ENCODE assay signal across 17 cellular contexts in genomic region chr15:93986400-93986984, GRCh38.
DNase-seq lines count a peak whose midpoint lies in the region; ATAC-seq and TF ChIP-seq lines count a peak whose summit lies in the region.
"Had no signal": no experiment of that assay in that cellular context is flagged by ENCODE, and none has a peak within 500 bp of the region (broad histone marks: within the 10 kb centered on the region; RNA-seq: fewer than 3 reads in every experiment).

No MANE protein-coding gene starts in this region.

- H3K27ac Mint-ChIP-seq in activated CD8-positive, alpha-beta T cell treated with anti-CD3 and anti-CD28 coated beads for 36 hours = peak overlapping the region; percentile 16
- no peak overlapping the region for H3K27ac Mint-ChIP-seq in activated CD8-positive, alpha-beta T cell treated with anti-CD3 and anti-CD28 coated beads, Interleukin-2, amount 10 ng/mL, durations not matched to agents 7 days and 5 days
- no peak overlapping the region for H3K27ac Mint-ChIP-seq in central memory CD8-positive, alpha-beta T cell (ENCODE audit: low read depth)
- peak overlapping the region; percentile 40 to 68 for H3K27ac Mint-ChIP-seq in natural killer cell treated with Interleukin-12 subunit alpha and Interleukin-12 subunit beta and Interleukin-15 and Interleukin-18, amount 100 ng/mL, for 72 hours

- DNase-seq in activated CD8-positive, alpha-beta T cell treated with anti-CD3 and anti-CD28 coated beads for 36 hours = no peak
- no peak for DNase-seq in activated CD8-positive, alpha-beta T cell treated with anti-CD3 and anti-CD28 coated beads, Interleukin-2, amount 10 ng/mL, durations not matched to agents 7 days and 5 days
- DNase-seq in RPMI7951 (ENCODE audit: low read depth) (peak; percentile 31), NCI-H748 treated with DMSO at 0.1 percent for 48 hours (lab: John Stamatoyannopoulos, UW) (no peak), NCI-H774 (lab: John Stamatoyannopoulos, UW) (no peak), NCI-H82 (lab: John Stamatoyannopoulos, UW) (no peak)
- DNase-seq in central memory CD8-positive, alpha-beta T cell (ENCODE audit: low spot score in 2 of 2) = no peak
- no peak for DNase-seq in natural killer cell treated with Interleukin-12 subunit alpha and Interleukin-12 subunit beta and Interleukin-15 and Interleukin-18, amount 100 ng/mL, for 72 hours (ENCODE audit: low spot score)
- DNase-seq: DMS53, GM23248, KBM-7, NCI-H1092 treated with DMSO at 0.1 percent for 48 hours, NCI-H1436 treated with DMSO at 0.1 percent for 48 hours, NCI-H1930, NCI-H69 had no signal

- TF ChIP-seq CTCF in activated CD8-positive, alpha-beta T cell treated with anti-CD3 and anti-CD28 coated beads for 36 hours (IDR thresholded peaks at IDR 0.05) = no peak

- POLR2A ChIA-PET in activated CD8-positive, alpha-beta T cell treated with anti-CD3 and anti-CD28 coated beads for 36 hours (lab: Charles Lee) = interaction anchor here (1.0 kb wide), 1 partner anchor 20 kb away, joined by 3 read pairs; no protein-coding TSS in a partner anchor
- POLR2A ChIA-PET in activated CD8-positive, alpha-beta T cell treated with anti-CD3 and anti-CD28 coated beads, Interleukin-2, amount 10 ng/mL, durations not matched to agents 7 days and 5 days (lab: Charles Lee) = no interaction called here

- no peak overlapping the region for H3K4me3 Mint-ChIP-seq in activated CD8-positive, alpha-beta T cell treated with anti-CD3 and anti-CD28 coated beads for 36 hours
- H3K4me3 Mint-ChIP-seq in activated CD8-positive, alpha-beta T cell treated with anti-CD3 and anti-CD28 coated beads, Interleukin-2, amount 10 ng/mL, durations not matched to agents 7 days and 5 days = no peak overlapping the region
- peak overlapping the region; percentile 40 for H3K4me3 Mint-ChIP-seq in central memory CD8-positive, alpha-beta T cell
- peak overlapping the region; percentile 60 for H3K4me3 Mint-ChIP-seq in natural killer cell treated with Interleukin-12 subunit alpha and Interleukin-12 subunit beta and Interleukin-15 and Interleukin-18, amount 100 ng/mL, for 72 hours

- ATAC-seq in activated CD8-positive, alpha-beta T cell treated with anti-CD3 and anti-CD28 coated beads for 36 hours = peak; percentile 17
- no peak for ATAC-seq in activated CD8-positive, alpha-beta T cell treated with anti-CD3 and anti-CD28 coated beads, Interleukin-2, amount 10 ng/mL, durations not matched to agents 7 days and 5 days
- ATAC-seq in central memory CD8-positive, alpha-beta T cell (replicated peaks; ENCODE audit: extremely low read depth, poor library complexity, severe bottlenecking) = no peak
- ATAC-seq in natural killer cell treated with Interleukin-12 subunit alpha and Interleukin-12 subunit beta and Interleukin-15 and Interleukin-18, amount 100 ng/mL, for 72 hours = no peak
- ATAC-seq: HepG2, Right ventricle myocardium inferior had no signal

- CTCF ChIA-PET in activated CD8-positive, alpha-beta T cell treated with anti-CD3 and anti-CD28 coated beads for 36 hours (lab: Charles Lee) = interaction anchor here (1.0 kb wide), 1 partner anchor 23 kb away, joined by 4 read pairs; no protein-coding TSS in a partner anchor
- CTCF ChIA-PET in activated CD8-positive, alpha-beta T cell treated with anti-CD3 and anti-CD28 coated beads, Interleukin-2, amount 10 ng/mL, durations not matched to agents 7 days and 5 days (lab: Charles Lee) = interaction anchor here (1.1 to 1.3 kb wide), 2 partner anchors 10 to 133 kb away, joined by 3 to 7 read pairs; no protein-coding TSS in a partner anchor

- intact Hi-C loops in activated CD8-positive, alpha-beta T cell treated with anti-CD3 and anti-CD28 coated beads for 36 hours (cut with micrococcal nuclease) = no loop called here

- no peaks in the 10 kb centered on the region for H3K36me3 Mint-ChIP-seq in activated CD8-positive, alpha-beta T cell treated with anti-CD3 and anti-CD28 coated beads for 36 hours (ENCODE audit: low read depth)
- no peaks in the 10 kb centered on the region for H3K36me3 Mint-ChIP-seq in activated CD8-positive, alpha-beta T cell treated with anti-CD3 and anti-CD28 coated beads, Interleukin-2, amount 10 ng/mL, durations not matched to agents 7 days and 5 days (ENCODE audit: low read depth)
- H3K36me3 Mint-ChIP-seq in central memory CD8-positive, alpha-beta T cell (ENCODE audit: insufficient read depth) = no peaks in the 10 kb centered on the region
- H3K36me3 Mint-ChIP-seq in natural killer cell treated with Interleukin-12 subunit alpha and Interleukin-12 subunit beta and Interleukin-15 and Interleukin-18, amount 100 ng/mL, for 72 hours = no peaks in the 10 kb centered on the region

- no peaks in the 10 kb centered on the region for H3K27me3 Mint-ChIP-seq in activated CD8-positive, alpha-beta T cell treated with anti-CD3 and anti-CD28 coated beads for 36 hours
- H3K27me3 Mint-ChIP-seq in activated CD8-positive, alpha-beta T cell treated with anti-CD3 and anti-CD28 coated beads, Interleukin-2, amount 10 ng/mL, durations not matched to agents 7 days and 5 days (ENCODE audit: low read depth) = peaks cover 4% of the 10 kb centered on the region
- no peaks in the 10 kb centered on the region for H3K27me3 Mint-ChIP-seq in central memory CD8-positive, alpha-beta T cell
- H3K27me3 Mint-ChIP-seq in natural killer cell treated with Interleukin-12 subunit alpha and Interleukin-12 subunit beta and Interleukin-15 and Interleukin-18, amount 100 ng/mL, for 72 hours = no peaks in the 10 kb centered on the region

- H3K4me1 Mint-ChIP-seq in activated CD8-positive, alpha-beta T cell treated with anti-CD3 and anti-CD28 coated beads for 36 hours (ENCODE audit: low read depth) = peaks cover 18% of the 10 kb centered on the region
- peaks cover 18% of the 10 kb centered on the region for H3K4me1 Mint-ChIP-seq in activated CD8-positive, alpha-beta T cell treated with anti-CD3 and anti-CD28 coated beads, Interleukin-2, amount 10 ng/mL, durations not matched to agents 7 days and 5 days (ENCODE audit: low read depth)
- H3K4me1 Mint-ChIP-seq in central memory CD8-positive, alpha-beta T cell = peaks cover 34% of the 10 kb centered on the region
- peaks cover 32 to 40% of the 10 kb centered on the region in 2 donors for H3K4me1 Mint-ChIP-seq in natural killer cell treated with Interleukin-12 subunit alpha and Interleukin-12 subunit beta and Interleukin-15 and Interleukin-18, amount 100 ng/mL, for 72 hours (ENCODE audit: low read depth in 2 of 2)

- H3K9me3 Mint-ChIP-seq in activated CD8-positive, alpha-beta T cell treated with anti-CD3 and anti-CD28 coated beads for 36 hours = no peaks in the 10 kb centered on the region
- no peaks in the 10 kb centered on the region for H3K9me3 Mint-ChIP-seq in activated CD8-positive, alpha-beta T cell treated with anti-CD3 and anti-CD28 coated beads, Interleukin-2, amount 10 ng/mL, durations not matched to agents 7 days and 5 days (ENCODE audit: insufficient read depth)
- peaks cover 4% of the 10 kb centered on the region for H3K9me3 Mint-ChIP-seq in central memory CD8-positive, alpha-beta T cell
- peaks cover 4% of the 10 kb centered on the region for H3K9me3 Mint-ChIP-seq in natural killer cell treated with Interleukin-12 subunit alpha and Interleukin-12 subunit beta and Interleukin-15 and Interleukin-18, amount 100 ng/mL, for 72 hours

Comparison
In these comparisons a context has a peak if more than half of its experiments do, and no peak if none do; other contexts are left out.
1. H3K27ac Mint-ChIP-seq: peak in activated CD8-positive, alpha-beta T cell treated with anti-CD3 and anti-CD28 coated beads for 36 hours (single experiment) and natural killer cell treated with Interleukin-12 subunit alpha and Interleukin-12 subunit beta and Interleukin-15 and Interleukin-18, amount 100 ng/mL, for 72 hours (2 of 2); none in activated CD8-positive, alpha-beta T cell treated with anti-CD3 and anti-CD28 coated beads, Interleukin-2, amount 10 ng/mL, durations not matched to agents 7 days and 5 days (single experiment) and central memory CD8-positive, alpha-beta T cell (single experiment).
2. H3K4me3 Mint-ChIP-seq: peak in central memory CD8-positive, alpha-beta T cell (single experiment) and natural killer cell treated with Interleukin-12 subunit alpha and Interleukin-12 subunit beta and Interleukin-15 and Interleukin-18, amount 100 ng/mL, for 72 hours (single experiment); none in activated CD8-positive, alpha-beta T cell treated with anti-CD3 and anti-CD28 coated beads for 36 hours (single experiment) and activated CD8-positive, alpha-beta T cell treated with anti-CD3 and anti-CD28 coated beads, Interleukin-2, amount 10 ng/mL, durations not matched to agents 7 days and 5 days (single experiment).